ENCODE assay signal across 10 cellular contexts in the genomic region with DNA sequence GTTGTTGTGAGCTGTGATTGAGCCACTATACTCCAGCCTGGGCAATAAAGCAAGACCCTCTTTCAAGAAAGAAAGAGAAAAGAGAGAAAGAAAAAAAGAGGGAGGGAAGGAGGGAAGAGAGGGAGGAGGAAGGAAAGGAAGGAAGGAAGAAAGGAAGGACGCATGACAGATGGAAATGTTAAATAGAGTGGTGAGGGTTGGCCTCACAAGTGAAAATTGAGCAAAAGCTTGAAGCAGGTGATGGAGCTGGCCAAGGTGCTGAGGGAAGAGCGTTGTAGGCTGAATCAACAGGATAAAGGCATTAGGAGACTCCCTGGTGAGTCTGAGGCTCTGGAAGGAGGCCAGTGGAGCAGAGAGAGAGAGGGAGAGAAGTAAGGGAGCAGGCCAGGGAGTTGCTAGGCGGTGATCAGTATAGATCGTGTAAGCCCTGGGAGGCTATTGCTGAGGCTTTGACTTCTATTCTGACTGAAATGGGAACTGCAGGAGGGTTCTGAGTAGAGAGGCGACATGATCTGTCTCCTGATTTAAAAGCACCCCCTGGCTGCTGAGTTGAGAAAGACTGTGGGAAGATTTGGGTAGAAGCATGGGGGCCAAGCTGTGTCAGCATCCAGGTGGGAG. TPM values are rescaled to one million over a fixed set of nuclear protein-coding genes. Genes with fewer than 3 reads are reported as not detected.
DNase-seq lines count a peak whose midpoint lies in the region; ATAC-seq lines count a peak whose summit lies in the region.
"Had no signal": no experiment of that assay in that cellular context is flagged by ENCODE, and none has a peak within 500 bp of the region (broad histone marks: within the 10 kb centered on the region; RNA-seq: fewer than 3 reads in every experiment).

No MANE protein-coding gene starts in this region.

- H3K4me3 Mint-ChIP-seq in activated T-cell treated with anti-CD3 and anti-CD28 coated beads, Interleukin-2, amount 50 U/mL, for 72 hours, result no peak overlapping the region

- H3K9ac ChIP-seq in endocrine pancreas (ENCODE audit: control insufficient read depth, insufficient read depth, low read length), result peak overlapping the region; percentile 4

- H3K27me3 Mint-ChIP-seq in activated T-cell treated with anti-CD3 and anti-CD28 coated beads, Interleukin-2, amount 50 U/mL, for 72 hours (ENCODE audit: low read depth), result no peaks in the 10 kb centered on the region

- H3K9me3 Mint-ChIP-seq in activated T-cell treated with anti-CD3 and anti-CD28 coated beads, Interleukin-2, amount 50 U/mL, for 72 hours, result no peaks in the 10 kb centered on the region

- ATAC-seq in activated T-cell treated with anti-CD3 and anti-CD28 coated beads, Interleukin-2, amount 50 U/mL, for 72 hours (replicated peaks in 1 of 2), result peak; percentile 64 to 66
- no peak for ATAC-seq in HG02759 (IDR thresholded peaks at IDR 0.05; ENCODE audit: unreplicated experiment)

- no peak overlapping the region for H3K27ac Mint-ChIP-seq in activated T-cell treated with anti-CD3 and anti-CD28 coated beads, Interleukin-2, amount 50 U/mL, for 72 hours

- no peaks in the 10 kb centered on the region for H3K27me3 ChIP-seq in endocrine pancreas (ENCODE audit: control insufficient read depth, insufficient read depth, low read length)
- H3K27me3 ChIP-seq: right atrium auricular region had no signal

- H3K9me3 ChIP-seq in endocrine pancreas (ENCODE audit: control insufficient read depth, low read length), result no peaks in the 10 kb centered on the region
- H3K9me3 ChIP-seq: right atrium auricular region, thoracic aorta had no signal

- peaks cover 0 to 1% of the 10 kb centered on the region in 2 donors for H3K36me3 Mint-ChIP-seq in activated T-cell treated with anti-CD3 and anti-CD28 coated beads, Interleukin-2, amount 50 U/mL, for 72 hours (ENCODE audit: insufficient read depth in 2 of 2)

- peak in 1 of 2 donors; percentile 21 for DNase-seq in activated T-cell treated with anti-CD3 and anti-CD28 coated beads, Interleukin-2, amount 50 U/mL, for 72 hours
- no peak for DNase-seq in activated T-cell treated with anti-CD3 and anti-CD28 coated beads, Interleukin-2, amount 50 U/mL, for 1 hour
- DNase-seq in NCI-H2196 (lab: John Stamatoyannopoulos, UW; ENCODE audit: unreplicated experiment) (peak; percentile 47), pons (ENCODE audit: low spot score) (peak; percentile 11), epidermal melanocyte (ENCODE audit: insufficient read length, low spot score) (no peak), NCI-H1417 treated with DMSO at 0.1 percent for 48 hours (lab: John Stamatoyannopoulos, UW) (no peak)

- peaks cover 5% of the 10 kb centered on the region for H3K4me1 Mint-ChIP-seq in activated T-cell treated with anti-CD3 and anti-CD28 coated beads, Interleukin-2, amount 50 U/mL, for 72 hours (ENCODE audit: low read depth)

- no peak overlapping the region for H3K4me3 ChIP-seq in endocrine pancreas (ENCODE audit: control insufficient read depth, insufficient read depth, low read length)
- H3K4me3 ChIP-seq: right atrium auricular region, thoracic aorta had no signal

- H3K36me3 ChIP-seq in endocrine pancreas (ENCODE audit: control insufficient read depth, insufficient read depth, low read length), result no peaks in the 10 kb centered on the region
- H3K36me3 ChIP-seq: right atrium auricular region had no signal

- no peaks in the 10 kb centered on the region for H3K4me1 ChIP-seq in endocrine pancreas (ENCODE audit: control insufficient read depth, insufficient read depth, low read length)
- H3K4me1 ChIP-seq: right atrium auricular region had no signal

RNA-seq across cellular contexts. Expression of a gene that starts 26.5 kb away (rescaled TPM):
- 10 to 100 TPM; 71.4 to 83.8 TPM for total RNA-seq in activated T-cell treated with anti-CD3 and anti-CD28 coated beads, Interleukin-2, amount 50 U/mL, for 72 hours

Comparison
In these comparisons a context has a peak if more than half of its experiments do, and no peak if none do; other contexts are left out.
1. DNase-seq: peak in NCI-H2196 (single experiment) and pons (single experiment); none in activated T-cell treated with anti-CD3 and anti-CD28 coated beads, Interleukin-2, amount 50 U/mL, for 1 hour (single experiment), epidermal melanocyte (single experiment) and NCI-H1417 treated with DMSO at 0.1 percent for 48 hours (single experiment).